In genomic region chr18:76588591-76589303, GRCh38 we compare ENCODE assay signal across 8 cellular contexts.
DNase-seq lines count a peak whose midpoint lies in the region; ATAC-seq and TF ChIP-seq lines count a peak whose summit lies in the region.

No MANE protein-coding gene starts in this region.

- H3K27ac ChIP-seq in right cardiac atrium (ENCODE audit: low read length): no peak overlapping the region
- H3K27ac ChIP-seq in rectal smooth muscle tissue (ENCODE audit: low read depth, low read length): no peak overlapping the region

- peak overlapping the region; percentile 51 for H3K4me3 Mint-ChIP-seq in WTC11

- no peak for TF ChIP-seq CTCF in WTC11 (IDR thresholded peaks at IDR 0.05)

- H3K27me3 ChIP-seq in right cardiac atrium (ENCODE audit: control insufficient read depth, insufficient read depth) (no peaks in the 10 kb centered on the region), rectal smooth muscle tissue (ENCODE audit: control insufficient read depth, insufficient read depth, low read length) (no peaks in the 10 kb centered on the region)

- H3K36me3 ChIP-seq in rectal smooth muscle tissue (ENCODE audit: control insufficient read depth, insufficient read depth, low read length): no peaks in the 10 kb centered on the region

- intact Hi-C loops in right cardiac atrium (cut with DNase I): no loop called here

- H3K9me3 Mint-ChIP-seq in WTC11: peaks cover 9% of the 10 kb centered on the region

- H3K4me3 ChIP-seq in right cardiac atrium (ENCODE audit: low read length): peak overlapping the region; percentile 49
- H3K4me3 ChIP-seq in rectal smooth muscle tissue (ENCODE audit: low read length): peak overlapping the region; percentile 37

- WGBS in right cardiac atrium: 11% methylated on average over 21 of the region's 21 CpGs

- CTCF ChIA-PET in WTC11 (lab: Charles Lee): interaction anchor here (0.6 to 2.6 kb wide), 3 partner anchors 31 to 190 kb away, joined by 3 to 6 read pairs (median 4); no protein-coding TSS in a partner anchor

- H3K9me3 ChIP-seq in right cardiac atrium (ENCODE audit: control insufficient read depth, low read length): no peaks in the 10 kb centered on the region

- peak; percentile 9 for DNase-seq in ELR (ENCODE audit: low read depth)
- DNase-seq in WTC11 (ENCODE audit: low spot score): no peak
- no peak for DNase-seq in right cardiac atrium
- no peak for DNase-seq in NCI-H2196 (lab: John Stamatoyannopoulos, UW; ENCODE audit: unreplicated experiment)
- DNase-seq in activated CD4-positive, CD25-positive, alpha-beta regulatory T cell (lab: John Stamatoyannopoulos, UW): no peak
- no peak for DNase-seq in T-helper 1 cell
- no peak for DNase-seq in GM19238 (ENCODE audit: insufficient read length, low spot score)

- H3K36me3 Mint-ChIP-seq in WTC11: peaks cover 4% of the 10 kb centered on the region; the same call in 1 of the 2 replicates

- no peaks in the 10 kb centered on the region for H3K27me3 Mint-ChIP-seq in WTC11 (ENCODE audit: low read depth)

- H3K9ac ChIP-seq in rectal smooth muscle tissue (ENCODE audit: low read length): no peak overlapping the region

- peak overlapping the region; percentile 20; the same call in 1 of the 2 replicates for H3K27ac Mint-ChIP-seq in WTC11

- no peaks in the 10 kb centered on the region for H3K4me1 ChIP-seq in right cardiac atrium (ENCODE audit: control insufficient read depth, insufficient read depth, low read length)
- H3K4me1 ChIP-seq in rectal smooth muscle tissue (ENCODE audit: control insufficient read depth, insufficient read depth, low read length): no peaks in the 10 kb centered on the region

- ATAC-seq in WTC11: peak; percentile 42
- no peak for ATAC-seq in right cardiac atrium

- H3K4me1 Mint-ChIP-seq in WTC11: peaks cover 39% of the 10 kb centered on the region

- POLR2A ChIA-PET in WTC11 (lab: Charles Lee): interaction anchor here (0.6 kb wide), 1 partner anchor 10 kb away, joined by 3 read pairs; no protein-coding TSS in a partner anchor

TF ChIP-seq in WTC11, 78 proteins besides CTCF, POLR2A, EP300 and RAD21 (continues in another document):
- TF ChIP-seq NFATC4 (CRISPR knock-in tag; IDR thresholded peaks at IDR 0.05) (no peak), ELF4 (CRISPR knock-in tag; IDR thresholded peaks at IDR 0.05; ENCODE audit: low read depth) (no peak), CBFB (CRISPR knock-in tag; IDR thresholded peaks at IDR 0.05; ENCODE audit: low read depth) (no peak), CREM (CRISPR knock-in tag; IDR thresholded peaks at IDR 0.05) (no peak), ZNF512 (CRISPR knock-in tag; IDR thresholded peaks at IDR 0.05; ENCODE audit: borderline replicate concordance) (no peak), ZNF416 (CRISPR knock-in tag; IDR thresholded peaks at IDR 0.05) (no peak), PRRX2 (CRISPR knock-in tag; IDR thresholded peaks at IDR 0.05) (no peak), ZNF423 (CRISPR knock-in tag; IDR thresholded peaks at IDR 0.05) (no peak), RELA (CRISPR knock-in tag; IDR thresholded peaks at IDR 0.05; ENCODE audit: borderline replicate concordance) (no peak), ETV6 (CRISPR knock-in tag; IDR thresholded peaks at IDR 0.05) (no peak), NR3C1 (CRISPR knock-in tag; conservative IDR thresholded peaks at IDR 0.05; ENCODE audit: low read depth) (no peak), STAT6 (CRISPR knock-in tag; conservative IDR thresholded peaks at IDR 0.05; ENCODE audit: low read depth) (no peak), NFE2L1 (CRISPR knock-in tag; IDR thresholded peaks at IDR 0.05) (no peak)
- TF ChIP-seq, protein P1, sequence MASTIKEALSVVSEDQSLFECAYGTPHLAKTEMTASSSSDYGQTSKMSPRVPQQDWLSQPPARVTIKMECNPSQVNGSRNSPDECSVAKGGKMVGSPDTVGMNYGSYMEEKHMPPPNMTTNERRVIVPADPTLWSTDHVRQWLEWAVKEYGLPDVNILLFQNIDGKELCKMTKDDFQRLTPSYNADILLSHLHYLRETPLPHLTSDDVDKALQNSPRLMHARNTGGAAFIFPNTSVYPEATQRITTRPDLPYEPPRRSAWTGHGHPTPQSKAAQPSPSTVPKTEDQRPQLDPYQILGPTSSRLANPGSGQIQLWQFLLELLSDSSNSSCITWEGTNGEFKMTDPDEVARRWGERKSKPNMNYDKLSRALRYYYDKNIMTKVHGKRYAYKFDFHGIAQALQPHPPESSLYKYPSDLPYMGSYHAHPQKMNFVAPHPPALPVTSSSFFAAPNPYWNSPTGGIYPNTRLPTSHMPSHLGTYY (CRISPR knock-in tag; IDR thresholded peaks at IDR 0.05): no peak
- TF ChIP-seq, protein P2, sequence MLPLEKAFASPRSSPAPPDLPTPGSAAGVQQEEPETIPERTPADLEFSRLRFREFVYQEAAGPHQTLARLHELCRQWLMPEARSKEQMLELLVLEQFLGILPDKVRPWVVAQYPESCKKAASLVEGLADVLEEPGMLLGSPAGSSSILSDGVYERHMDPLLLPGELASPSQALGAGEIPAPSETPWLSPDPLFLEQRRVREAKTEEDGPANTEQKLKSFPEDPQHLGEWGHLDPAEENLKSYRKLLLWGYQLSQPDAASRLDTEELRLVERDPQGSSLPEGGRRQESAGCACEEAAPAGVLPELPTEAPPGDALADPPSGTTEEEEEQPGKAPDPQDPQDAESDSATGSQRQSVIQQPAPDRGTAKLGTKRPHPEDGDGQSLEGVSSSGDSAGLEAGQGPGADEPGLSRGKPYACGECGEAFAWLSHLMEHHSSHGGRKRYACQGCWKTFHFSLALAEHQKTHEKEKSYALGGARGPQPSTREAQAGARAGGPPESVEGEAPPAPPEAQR (CRISPR knock-in tag; IDR thresholded peaks at IDR 0.05): no peak
- TF ChIP-seq, protein P3, sequence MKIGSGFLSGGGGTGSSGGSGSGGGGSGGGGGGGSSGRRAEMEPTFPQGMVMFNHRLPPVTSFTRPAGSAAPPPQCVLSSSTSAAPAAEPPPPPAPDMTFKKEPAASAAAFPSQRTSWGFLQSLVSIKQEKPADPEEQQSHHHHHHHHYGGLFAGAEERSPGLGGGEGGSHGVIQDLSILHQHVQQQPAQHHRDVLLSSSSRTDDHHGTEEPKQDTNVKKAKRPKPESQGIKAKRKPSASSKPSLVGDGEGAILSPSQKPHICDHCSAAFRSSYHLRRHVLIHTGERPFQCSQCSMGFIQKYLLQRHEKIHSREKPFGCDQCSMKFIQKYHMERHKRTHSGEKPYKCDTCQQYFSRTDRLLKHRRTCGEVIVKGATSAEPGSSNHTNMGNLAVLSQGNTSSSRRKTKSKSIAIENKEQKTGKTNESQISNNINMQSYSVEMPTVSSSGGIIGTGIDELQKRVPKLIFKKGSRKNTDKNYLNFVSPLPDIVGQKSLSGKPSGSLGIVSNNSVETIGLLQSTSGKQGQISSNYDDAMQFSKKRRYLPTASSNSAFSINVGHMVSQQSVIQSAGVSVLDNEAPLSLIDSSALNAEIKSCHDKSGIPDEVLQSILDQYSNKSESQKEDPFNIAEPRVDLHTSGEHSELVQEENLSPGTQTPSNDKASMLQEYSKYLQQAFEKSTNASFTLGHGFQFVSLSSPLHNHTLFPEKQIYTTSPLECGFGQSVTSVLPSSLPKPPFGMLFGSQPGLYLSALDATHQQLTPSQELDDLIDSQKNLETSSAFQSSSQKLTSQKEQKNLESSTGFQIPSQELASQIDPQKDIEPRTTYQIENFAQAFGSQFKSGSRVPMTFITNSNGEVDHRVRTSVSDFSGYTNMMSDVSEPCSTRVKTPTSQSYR (CRISPR knock-in tag; IDR thresholded peaks at IDR 0.05): no peak
- TF ChIP-seq, protein P4, sequence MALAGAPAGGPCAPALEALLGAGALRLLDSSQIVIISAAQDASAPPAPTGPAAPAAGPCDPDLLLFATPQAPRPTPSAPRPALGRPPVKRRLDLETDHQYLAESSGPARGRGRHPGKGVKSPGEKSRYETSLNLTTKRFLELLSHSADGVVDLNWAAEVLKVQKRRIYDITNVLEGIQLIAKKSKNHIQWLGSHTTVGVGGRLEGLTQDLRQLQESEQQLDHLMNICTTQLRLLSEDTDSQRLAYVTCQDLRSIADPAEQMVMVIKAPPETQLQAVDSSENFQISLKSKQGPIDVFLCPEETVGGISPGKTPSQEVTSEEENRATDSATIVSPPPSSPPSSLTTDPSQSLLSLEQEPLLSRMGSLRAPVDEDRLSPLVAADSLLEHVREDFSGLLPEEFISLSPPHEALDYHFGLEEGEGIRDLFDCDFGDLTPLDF (CRISPR knock-in tag; IDR thresholded peaks at IDR 0.05): no peak
